11 cellular contexts compared by ENCODE assay signal in the genomic region with DNA sequence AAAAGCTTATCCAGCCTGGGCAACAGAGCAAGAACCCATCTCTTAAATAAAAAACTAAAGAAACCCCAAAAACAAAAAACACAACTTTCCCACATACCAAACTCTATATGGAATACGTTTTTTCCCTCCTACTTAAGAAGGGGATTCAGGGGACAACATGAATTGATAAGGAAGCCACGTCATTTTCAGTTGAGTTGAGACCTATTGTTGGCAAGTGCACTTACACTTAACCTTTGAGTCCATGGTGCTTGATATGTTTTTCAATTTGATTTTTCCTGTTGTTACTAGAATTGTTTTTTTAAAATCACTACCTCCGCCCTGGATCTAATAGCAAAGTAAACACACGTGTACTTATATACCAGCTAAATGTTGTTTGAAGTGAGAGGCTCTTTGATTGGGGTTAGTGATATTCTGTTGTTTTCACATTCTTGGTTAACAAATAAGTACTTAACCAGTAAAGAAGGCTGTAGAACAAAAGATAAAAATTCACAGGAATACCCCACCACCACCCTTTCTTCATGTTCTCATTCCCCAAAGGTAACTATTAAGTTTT. TPM values are rescaled to one million over a fixed set of nuclear protein-coding genes. Genes with fewer than 3 reads are reported as not detected.
DNase-seq lines count a peak whose midpoint lies in the region; ATAC-seq, FAIRE-seq and TF ChIP-seq lines count a peak whose summit lies in the region.
"Had no signal": no experiment of that assay in that cellular context is flagged by ENCODE, and none has a peak within 500 bp of the region (broad histone marks: within the 10 kb centered on the region; RNA-seq: fewer than 3 reads in every experiment).

No MANE protein-coding gene starts in this region.

- no peaks in the 10 kb centered on the region for H3K27me3 ChIP-seq in H9 (ENCODE audit: insufficient read depth, low read length)
- no peaks in the 10 kb centered on the region for H3K27me3 ChIP-seq in esophagus squamous epithelium

- no peak overlapping the region for H3K27ac Mint-ChIP-seq in H9
- H3K27ac Mint-ChIP-seq in activated naive CD8-positive, alpha-beta T cell treated with anti-CD3 and anti-CD28 coated beads for 36 hours = no peak overlapping the region
- peak overlapping the region; percentile 76 for H3K27ac Mint-ChIP-seq in mesothelial cell of epicardium

- H3K4me2 ChIP-seq in A549 (peak overlapping the region; percentile 69), H9 (ENCODE audit: insufficient read depth, insufficient read length, low read length) (no peak overlapping the region)

- no peak for DNase-seq in A549 (ENCODE audit: low read depth in 1 of 2, low spot score in 1 of 2)
- DNase-seq in H9 = no peak
- no peak for DNase-seq in activated naive CD8-positive, alpha-beta T cell treated with anti-CD3 and anti-CD28 coated beads for 36 hours
- no peak for DNase-seq in mesothelial cell of epicardium (ENCODE audit: low spot score in 2 of 2, unreplicated experiment in 2 of 2)
- DNase-seq in midbrain (lab: John Stamatoyannopoulos, UW) = no peak
- no peak for DNase-seq in esophagus squamous epithelium (lab: John Stamatoyannopoulos, UW)
- DNase-seq: activated CD4-positive, alpha-beta T cell treated with anti-CD3 and anti-CD28 coated beads for 1 hour; NCI-H82 had no signal

- H4K5ac ChIP-seq in H9 (ENCODE audit: insufficient read length, low read depth, low read length) = no peak overlapping the region

- no peak for TF ChIP-seq CTCF in A549 (IDR thresholded peaks at IDR 0.05)
- no peak for TF ChIP-seq CTCF in H9 (conservative IDR thresholded peaks at IDR 0.05)
- TF ChIP-seq CTCF in mesothelial cell of epicardium (IDR thresholded peaks at IDR 0.05; ENCODE audit: unreplicated experiment) = no peak
- TF ChIP-seq CTCF in esophagus squamous epithelium (IDR thresholded peaks at IDR 0.05) = no peak

- no peak overlapping the region for H3K4ac ChIP-seq in H9 (ENCODE audit: low read depth, low read length)

- no peak overlapping the region for H3K14ac ChIP-seq in H9 (ENCODE audit: insufficient read depth, low read length)

- no peak overlapping the region for H2BK5ac ChIP-seq in H9 (ENCODE audit: insufficient read length, low read length)

- TF ChIP-seq POLR2A in A549 (IDR thresholded peaks at IDR 0.05; ENCODE audit: low read length) (no peak), esophagus squamous epithelium (IDR thresholded peaks at IDR 0.05) (no peak)

- H3K4me1 ChIP-seq in A549 (peaks cover 57% of the 10 kb centered on the region), H9 (ENCODE audit: insufficient read depth, low read length) (no peaks in the 10 kb centered on the region; the same call in 1 of the 2 replicates), esophagus squamous epithelium (peaks cover 6 to 62% (median 16%) of the 10 kb centered on the region in 3 donors)

- intact Hi-C loops in esophagus squamous epithelium (cut with DNase I) = loop anchor here (5.0 kb wide), 1 partner anchor 66 kb away; a partner anchor contains a TSS

- H3T11ph ChIP-seq in H9 (ENCODE audit: low read length) = no peak overlapping the region

- H4K91ac ChIP-seq in H9 (ENCODE audit: insufficient read length, low read depth, low read length) = no peak overlapping the region

- H2BK20ac ChIP-seq in H9 (ENCODE audit: low read depth, low read length, poor library complexity, severe bottlenecking) = no peak overlapping the region

- no peak overlapping the region for H3K18ac ChIP-seq in H9 (ENCODE audit: insufficient read length, low read depth, low read length)

- no peaks in the 10 kb centered on the region; the same call in 1 of the 2 replicates for H3K27me3 Mint-ChIP-seq in H9 (ENCODE audit: low read depth)
- no peaks in the 10 kb centered on the region for H3K27me3 Mint-ChIP-seq in activated naive CD8-positive, alpha-beta T cell treated with anti-CD3 and anti-CD28 coated beads for 36 hours
- H3K27me3 Mint-ChIP-seq in mesothelial cell of epicardium (ENCODE audit: low read depth) = no peaks in the 10 kb centered on the region

- no peak overlapping the region for H2BK15ac ChIP-seq in H9 (ENCODE audit: low read depth, low read length)

- no peak overlapping the region for H3K56ac ChIP-seq in H9 (ENCODE audit: insufficient read length, low read depth, low read length)

- peaks cover 4% of the 10 kb centered on the region for H3K23me2 ChIP-seq in H9 (ENCODE audit: insufficient read length, low read depth, low read length, poor library complexity, severe bottlenecking)

- no peak overlapping the region for H4K8ac ChIP-seq in H9 (replicated peaks; ENCODE audit: insufficient read length, low read depth, low read length)

- H3K4me1 Mint-ChIP-seq in H9 = peaks cover 11 to 17% of the 10 kb centered on the region in 2 experiments
- peaks cover 29% of the 10 kb centered on the region for H3K4me1 Mint-ChIP-seq in activated naive CD8-positive, alpha-beta T cell treated with anti-CD3 and anti-CD28 coated beads for 36 hours
- peaks cover 18% of the 10 kb centered on the region for H3K4me1 Mint-ChIP-seq in mesothelial cell of epicardium

- H2AK5ac ChIP-seq in H9 (ENCODE audit: insufficient read length, low read length) = no peak overlapping the region

- no peak for TF ChIP-seq RAD21 in A549 (conservative IDR thresholded peaks at IDR 0.05 in 1 of 2, IDR thresholded peaks at IDR 0.05 in 1 of 2)

- H3K23ac ChIP-seq in H9 (ENCODE audit: insufficient read length, low read depth, low read length) = no peak overlapping the region

- H2BK120ac ChIP-seq in H9 (ENCODE audit: low read depth, low read length, poor library complexity, severe bottlenecking) = no peak overlapping the region

- H3K79me1 ChIP-seq in H9 (ENCODE audit: insufficient read depth, low read depth, low read length, poor library complexity, severe bottlenecking) = no peaks in the 10 kb centered on the region

- ATAC-seq in A549 (no peak), HG03097 (IDR thresholded peaks at IDR 0.05; ENCODE audit: low FRiP score, unreplicated experiment) (no peak), HG02678 (IDR thresholded peaks at IDR 0.05; ENCODE audit: unreplicated experiment) (no peak)

- no peak for TF ChIP-seq EP300 in A549 (IDR thresholded peaks at IDR 0.05)

- 43% methylated on average over 4 of the region's 4 CpGs for WGBS in A549 (ENCODE audit: missing lambda C conversion rate)
- 100% methylated on average over 1 of the region's 4 CpGs for WGBS in H9 (ENCODE audit: extremely low coverage, insufficient read length, low lambda C conversion rate)
- WGBS in esophagus squamous epithelium, 2 donors = 72 to 79% methylated on average over 4 of the region's 4 CpGs

- H3K79me2 ChIP-seq in H9 (ENCODE audit: insufficient read depth, low read length) = no peaks in the 10 kb centered on the region

- CTCF ChIA-PET in A549 (lab: Yijun Ruan, JAX) = interaction anchor here (1.0 to 1.7 kb wide), 6 partner anchors 10 to 365 kb away, joined by 3 to 5 read pairs (median 4); no protein-coding TSS in a partner anchor

- no peak for FAIRE-seq in A549 (lab: Jason Lieb, UNC)
- FAIRE-seq: D721Med had no signal

- H2AFZ ChIP-seq in H9 (ENCODE audit: low read length) = no peak overlapping the region

- H3K9me3 ChIP-seq in A549 (no peaks in the 10 kb centered on the region), H9 (ENCODE audit: control insufficient read depth, low read depth, low read length) (no peaks in the 10 kb centered on the region), esophagus squamous epithelium (no peaks in the 10 kb centered on the region)

- H3K27ac ChIP-seq in A549 = peak overlapping the region; percentile 32 to 93; a peak in 4 of 6 replicates
- no peak overlapping the region for H3K27ac ChIP-seq in H9 (ENCODE audit: insufficient read length, low read depth, low read length)
- no peak overlapping the region for H3K27ac ChIP-seq in esophagus squamous epithelium

- no peak overlapping the region for H2BK12ac ChIP-seq in H9 (ENCODE audit: insufficient read length, low read depth, low read length)

- H3K36me3 Mint-ChIP-seq in H9 (ENCODE audit: insufficient read depth in 1 of 3, low read depth in 3 of 3) (peaks cover 7 to 16% (median 16%) of the 10 kb centered on the region in 3 experiments; a peak in 6 of 7 replicates), mesothelial cell of epicardium (peaks cover 8% of the 10 kb centered on the region)
- H3K36me3 Mint-ChIP-seq in activated naive CD8-positive, alpha-beta T cell treated with anti-CD3 and anti-CD28 coated beads for 36 hours = peaks cover 10% of the 10 kb centered on the region

- POLR2A ChIA-PET in A549 (lab: Yijun Ruan, JAX) = interaction anchor here (2.7 to 3.0 kb wide), 2 partner anchors 66 to 356 kb away, joined by 34 to 36 read pairs; a partner anchor contains a TSS

- peak overlapping the region; percentile 82; the same call in 2 of the 3 replicates for H3K4me3 ChIP-seq in A549
- H3K4me3 ChIP-seq in esophagus squamous epithelium = no peak overlapping the region

- peaks cover 0 to 43% (median 0%) of the 10 kb centered on the region in 3 donors for H3K36me3 ChIP-seq in esophagus squamous epithelium

- no peak overlapping the region for H3K9ac ChIP-seq in H9 (ENCODE audit: extremely low read depth, insufficient read length, low read length)

- H3K4me3 Mint-ChIP-seq in H9 = peak overlapping the region; percentile 92 to 95
- H3K4me3 Mint-ChIP-seq in activated naive CD8-positive, alpha-beta T cell treated with anti-CD3 and anti-CD28 coated beads for 36 hours = peak overlapping the region; percentile 94
- peak overlapping the region; percentile 97 for H3K4me3 Mint-ChIP-seq in mesothelial cell of epicardium

- H3K9me3 Mint-ChIP-seq in H9 (no peaks in the 10 kb centered on the region), mesothelial cell of epicardium (no peaks in the 10 kb centered on the region)
- no peaks in the 10 kb centered on the region for H3K9me3 Mint-ChIP-seq in activated naive CD8-positive, alpha-beta T cell treated with anti-CD3 and anti-CD28 coated beads for 36 hours

- H4K20me1 ChIP-seq in H9 (ENCODE audit: control insufficient read depth, insufficient read depth, insufficient read length) = no peaks in the 10 kb centered on the region

TF ChIP-seq in A549, 52 proteins besides CTCF, POLR2A, EP300 and RAD21 (continues in another document):
- TF ChIP-seq MAZ (IDR thresholded peaks at IDR 0.05; ENCODE audit: borderline replicate concordance, low read depth, low read length) (no peak), PHF8 (IDR thresholded peaks at IDR 0.05; ENCODE audit: borderline replicate concordance, low read depth) (no peak), BHLHE40 (IDR thresholded peaks at IDR 0.05; ENCODE audit: low read depth, low read length) (no peak), CBX2 (IDR thresholded peaks at IDR 0.05; ENCODE audit: borderline replicate concordance, low read depth) (no peak), NFE2L2 (conservative IDR thresholded peaks at IDR 0.05; ENCODE audit: low read length) (no peak)

RNA-seq across cellular contexts. Expression of a gene that starts 2.0 kb away (rescaled TPM):
- polyA plus RNA-seq in A549 (2011; rRNA removed) = 79.8 and 102 TPM in 2 replicates
- 39.9 and 40.0 TPM in 2 replicates for polyA plus RNA-seq in A549 (2012; cell fraction: cytosol; rRNA removed)
- 15.4 and 20.3 TPM in 2 replicates for polyA plus RNA-seq in A549 (2012; cell fraction: nucleus; rRNA removed)
- polyA plus RNA-seq in A549 (2017; fragmentation: RNase III; extraction: RNeasy Plus Mini Kit Qiagen cat#74134 plus additional on column Dnase treatment) = 73.9 to 85.4 TPM (median 76.9 TPM) in 3 replicates
- polyA minus RNA-seq in A549 (2011; rRNA and poly(A)+ RNA removed) = 18.0 and 21.3 TPM in 2 replicates
- 40.5 and 43.1 TPM in 2 replicates for total RNA-seq in H9 (2021)
- 10 to 100 TPM; 33.1 to 35.9 TPM for total RNA-seq in activated naive CD8-positive, alpha-beta T cell treated with anti-CD3 and anti-CD28 coated beads for 36 hours
- 48.5 to 53.0 TPM (median 49.3 TPM) in 3 replicates for total RNA-seq in mesothelial cell of epicardium
- 10 to 100 TPM; 25.9 to 35.9 (median 28.3) TPM for total RNA-seq in esophagus squamous epithelium

Comparison
In these comparisons a context has a peak if more than half of its experiments do, and no peak if none do; other contexts are left out.
1. H3K27ac ChIP-seq: peak in A549 (2 of 2); none in H9 (single experiment) and esophagus squamous epithelium (0 of 4).
2. Peak in every context shown above with its lines, with median percentiles within 50 percentile points of each other: H3K4me3 Mint-ChIP-seq.